In genomic region chr11:108466405-108466804, GRCh38 we compare ENCODE assay signal across 1 cellular context.
TF ChIP-seq lines count a peak whose summit lies in the region.

No MANE protein-coding gene starts in this region.

TF ChIP-seq in H1, 55 proteins besides CTCF, POLR2A, EP300 and RAD21 (continued from another document):
- no peak for TF ChIP-seq GABPA (IDR thresholded peaks at IDR 0.05; ENCODE audit: borderline replicate concordance, insufficient read depth, low read length)
- no peak for TF ChIP-seq RFX5 (IDR thresholded peaks at IDR 0.05; ENCODE audit: borderline replicate concordance, low read depth, low read length)
- no peak for TF ChIP-seq EZH2 (IDR thresholded peaks at IDR 0.05; ENCODE audit: low read depth, low read length, severe bottlenecking)
- TF ChIP-seq RXRA (IDR thresholded peaks at IDR 0.05; ENCODE audit: insufficient read depth, low read depth, low read length) = no peak
- TF ChIP-seq CHD7 (IDR thresholded peaks at IDR 0.05; ENCODE audit: insufficient replicate concordance, low read length) = no peak
- TF ChIP-seq KDM5A (IDR thresholded peaks at IDR 0.05; ENCODE audit: low read length) = no peak
- TF ChIP-seq SAP30 (IDR thresholded peaks at IDR 0.05; ENCODE audit: insufficient read depth, insufficient replicate concordance, low read length) = no peak
- TF ChIP-seq GTF2F1 (IDR thresholded peaks at IDR 0.05; ENCODE audit: borderline replicate concordance, low read depth, low read length) = no peak
- no peak for TF ChIP-seq MAX (IDR thresholded peaks at IDR 0.05)
- TF ChIP-seq HDAC2 (IDR thresholded peaks at IDR 0.05; ENCODE audit: borderline replicate concordance in 1 of 2, low read depth in 2 of 2, low read length in 2 of 2) = no peak
- TF ChIP-seq TCF12 (IDR thresholded peaks at IDR 0.05; ENCODE audit: low read depth, low read length) = no peak
TF ChIP-seq in H1: peak in this region for 0.
